Comparison of ENCODE assay signal across 12 cellular contexts in genomic region chr11:70016666-70017347, GRCh38.
DNase-seq lines count a peak whose midpoint lies in the region; FAIRE-seq and TF ChIP-seq lines count a peak whose summit lies in the region.
"Had no signal": no experiment of that assay in that cellular context is flagged by ENCODE, and none has a peak within 500 bp of the region (broad histone marks: within the 10 kb centered on the region; RNA-seq: fewer than 3 reads in every experiment).

No MANE protein-coding gene starts in this region.

- intact Hi-C loops in tibial artery (cut with DNase I; ENCODE audit: low total_unique reads) = no loop called here

- FAIRE-seq in H54 (lab: Jason Lieb, UNC) = no peak

- no peak for TF ChIP-seq CTCF in tibial artery (IDR thresholded peaks at IDR 0.05)

- H3K4me3 ChIP-seq in tibial artery = no peak overlapping the region
- H3K4me3 ChIP-seq: adrenal gland, mucosa of descending colon had no signal

- H3K27ac ChIP-seq in tibial artery = peak overlapping the region; percentile 12 to 39
- H3K27ac ChIP-seq: adrenal gland had no signal

- H3K4me1 ChIP-seq in tibial artery = peaks cover 0 to 27% (median 11%) of the 10 kb centered on the region in 4 donors
- H3K4me1 ChIP-seq: adrenal gland had no signal

- no peaks in the 10 kb centered on the region for H3K9me3 ChIP-seq in tibial artery
- H3K9me3 ChIP-seq: adrenal gland, mucosa of descending colon had no signal

- H3K27me3 ChIP-seq in tibial artery = no peaks in the 10 kb centered on the region
- H3K27me3 ChIP-seq: adrenal gland had no signal

- no peaks in the 10 kb centered on the region for H3K36me3 ChIP-seq in tibial artery
- H3K36me3 ChIP-seq: adrenal gland had no signal

- DNase-seq in H54 (ENCODE audit: insufficient read length, low spot score) (peak; percentile 75), SW480 (ENCODE audit: low spot score) (peak; percentile 96), fibroblast of gingiva (ENCODE audit: low read depth) (peak; percentile 13), tibial artery (no peak), NCI-H2196 treated with DMSO at 0.1 percent for 48 hours (lab: John Stamatoyannopoulos, UW; ENCODE audit: unreplicated experiment) (no peak), COR-L47 (lab: John Stamatoyannopoulos, UW) (no peak)
- no peak for DNase-seq in stimulated activated naive CD4-positive, alpha-beta T cell treated with Interleukin-2 at 50 U/mL for 16 hours (lab: John Stamatoyannopoulos, UW)
- DNase-seq: adrenal gland; Kasumi-1; mucosa of descending colon; NCI-H345; stimulated activated CD4-positive, alpha-beta T cell treated with anti-CD3 and anti-CD28 coated beads, Interleukin-4, amount 100 ng/mL, for 24 hours had no signal

- no peak for TF ChIP-seq POLR2A in H54 (IDR thresholded peaks at IDR 0.05; ENCODE audit: low read depth, low read length)

Comparison
In these comparisons a context has a peak if more than half of its experiments do, and no peak if none do; other contexts are left out.
1. DNase-seq: peak in H54 (single experiment), SW480 (single experiment) and fibroblast of gingiva (single experiment); none in tibial artery (0 of 2), NCI-H2196 treated with DMSO at 0.1 percent for 48 hours (single experiment), COR-L47 (single experiment) and stimulated activated naive CD4-positive, alpha-beta T cell treated with Interleukin-2 at 50 U/mL for 16 hours (single experiment).